2 cellular contexts compared by ENCODE assay signal in genomic region chr11:70524096-70524922, GRCh38.
TF ChIP-seq lines count a peak whose summit lies in the region.

No MANE protein-coding gene starts in this region.

TF ChIP-seq in SK-N-SH, 30 proteins besides CTCF, POLR2A, EP300 and RAD21 (continued from another document):
- TF ChIP-seq, protein P1, sequence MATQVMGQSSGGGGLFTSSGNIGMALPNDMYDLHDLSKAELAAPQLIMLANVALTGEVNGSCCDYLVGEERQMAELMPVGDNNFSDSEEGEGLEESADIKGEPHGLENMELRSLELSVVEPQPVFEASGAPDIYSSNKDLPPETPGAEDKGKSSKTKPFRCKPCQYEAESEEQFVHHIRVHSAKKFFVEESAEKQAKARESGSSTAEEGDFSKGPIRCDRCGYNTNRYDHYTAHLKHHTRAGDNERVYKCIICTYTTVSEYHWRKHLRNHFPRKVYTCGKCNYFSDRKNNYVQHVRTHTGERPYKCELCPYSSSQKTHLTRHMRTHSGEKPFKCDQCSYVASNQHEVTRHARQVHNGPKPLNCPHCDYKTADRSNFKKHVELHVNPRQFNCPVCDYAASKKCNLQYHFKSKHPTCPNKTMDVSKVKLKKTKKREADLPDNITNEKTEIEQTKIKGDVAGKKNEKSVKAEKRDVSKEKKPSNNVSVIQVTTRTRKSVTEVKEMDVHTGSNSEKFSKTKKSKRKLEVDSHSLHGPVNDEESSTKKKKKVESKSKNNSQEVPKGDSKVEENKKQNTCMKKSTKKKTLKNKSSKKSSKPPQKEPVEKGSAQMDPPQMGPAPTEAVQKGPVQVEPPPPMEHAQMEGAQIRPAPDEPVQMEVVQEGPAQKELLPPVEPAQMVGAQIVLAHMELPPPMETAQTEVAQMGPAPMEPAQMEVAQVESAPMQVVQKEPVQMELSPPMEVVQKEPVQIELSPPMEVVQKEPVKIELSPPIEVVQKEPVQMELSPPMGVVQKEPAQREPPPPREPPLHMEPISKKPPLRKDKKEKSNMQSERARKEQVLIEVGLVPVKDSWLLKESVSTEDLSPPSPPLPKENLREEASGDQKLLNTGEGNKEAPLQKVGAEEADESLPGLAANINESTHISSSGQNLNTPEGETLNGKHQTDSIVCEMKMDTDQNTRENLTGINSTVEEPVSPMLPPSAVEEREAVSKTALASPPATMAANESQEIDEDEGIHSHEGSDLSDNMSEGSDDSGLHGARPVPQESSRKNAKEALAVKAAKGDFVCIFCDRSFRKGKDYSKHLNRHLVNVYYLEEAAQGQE (IDR thresholded peaks at IDR 0.05; ENCODE audit: low read depth, low read length) = no peak
- 0 out of 2 replicates have a peak, but pooled peaks have one; percentile 18 for TF ChIP-seq FOXJ3 (CRISPR knock-in tag; IDR thresholded peaks at IDR 0.05)
- TF ChIP-seq MEF2A (IDR thresholded peaks at IDR 0.05; ENCODE audit: borderline replicate concordance, low read depth) = no peak
- TF ChIP-seq SIN3A (IDR thresholded peaks at IDR 0.05; ENCODE audit: borderline replicate concordance, low read depth, low read length) = no peak

TF ChIP-seq in SK-N-SH treated with all-trans-retinoic acid at 6 μM for 48 hours, 23 proteins besides CTCF, POLR2A, EP300 and RAD21 (continued from another document):
- no peak for TF ChIP-seq PPARA (CRISPR knock-in tag; IDR thresholded peaks at IDR 0.05; ENCODE audit: borderline replicate concordance)
- no peak for TF ChIP-seq TCF4 (CRISPR knock-in tag; IDR thresholded peaks at IDR 0.05; ENCODE audit: borderline replicate concordance)
- TF ChIP-seq ARNTL (CRISPR knock-in tag; IDR thresholded peaks at IDR 0.05; ENCODE audit: borderline replicate concordance, low read depth) = no peak
- TF ChIP-seq SNAI2 (CRISPR knock-in tag; IDR thresholded peaks at IDR 0.05) = no peak
- no peak for TF ChIP-seq ZC3H10 (CRISPR knock-in tag; IDR thresholded peaks at IDR 0.05)
- no peak for TF ChIP-seq OSR1 (CRISPR knock-in tag; IDR thresholded peaks at IDR 0.05)
